In genomic region chr4:132818091-132818490, GRCh38 we compare ENCODE assay signal across 1 cellular context.
TF ChIP-seq lines count a peak whose summit lies in the region.

No MANE protein-coding gene starts in this region.

TF ChIP-seq in H1, 55 proteins besides CTCF, POLR2A, EP300 and RAD21:
- TF ChIP-seq POU5F1 (IDR thresholded peaks at IDR 0.05; ENCODE audit: low read depth, low read length) (no peak), KDM4A (IDR thresholded peaks at IDR 0.05; ENCODE audit: low read depth, low read length, severe bottlenecking) (no peak)
TF ChIP-seq in H1: peak in this region for 0.
